ENCODE assay signal across 18 cellular contexts in the genomic region with DNA sequence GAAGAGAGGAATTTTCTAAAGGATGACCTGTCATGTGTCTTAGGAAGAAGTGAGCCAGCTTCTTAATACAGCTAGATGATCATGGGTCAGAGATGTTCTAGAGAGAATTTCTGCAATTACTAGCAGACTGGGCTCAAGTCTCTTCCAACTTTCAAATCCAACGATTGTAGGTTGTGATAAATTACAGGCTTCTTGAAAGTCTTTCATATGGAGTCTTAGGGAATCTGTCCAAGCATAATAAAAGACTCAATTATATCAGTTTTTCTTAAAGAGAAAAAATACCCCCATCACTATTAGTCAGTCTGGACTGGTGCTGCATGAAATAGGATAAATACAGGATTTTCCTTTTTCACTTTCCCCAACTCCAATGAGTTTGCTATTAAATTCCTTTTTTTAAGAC. TPM values are rescaled to one million over a fixed set of nuclear protein-coding genes. Genes with fewer than 3 reads are reported as not detected.
DNase-seq lines count a peak whose midpoint lies in the region; ATAC-seq and TF ChIP-seq lines count a peak whose summit lies in the region.
"Had no signal": no experiment of that assay in that cellular context is flagged by ENCODE, and none has a peak within 500 bp of the region (broad histone marks: within the 10 kb centered on the region; RNA-seq: fewer than 3 reads in every experiment).

No MANE protein-coding gene starts in this region.

- H3K4me1 Mint-ChIP-seq in mesothelial cell of epicardium (peaks cover 18% of the 10 kb centered on the region), type B pancreatic cell (ENCODE audit: unreplicated experiment) (peaks cover 8% of the 10 kb centered on the region)

- no peak for ATAC-seq in HG03139 (IDR thresholded peaks at IDR 0.05; ENCODE audit: unreplicated experiment)
- ATAC-seq: A549, HCT116 had no signal

- H3K4me3 Mint-ChIP-seq in mesothelial cell of epicardium, result no peak overlapping the region
- H3K4me3 Mint-ChIP-seq in type B pancreatic cell, result no peak overlapping the region
- H3K4me3 Mint-ChIP-seq: CD4-positive, alpha-beta T cell; HFFc6 had no signal

- H3K27ac ChIP-seq in brain microvascular endothelial cell, result peak overlapping the region; percentile 61
- H3K27ac ChIP-seq: 22Rv1, A549, C4-2B had no signal

- H3K36me3 Mint-ChIP-seq in mesothelial cell of epicardium (no peaks in the 10 kb centered on the region), type B pancreatic cell (no peaks in the 10 kb centered on the region)

- in situ Hi-C loops in brain microvascular endothelial cell (cut with HindIII; ENCODE audit: low pct_ligation_motif_present, low sequenced_read_pairs), result no loop called here

- no peaks in the 10 kb centered on the region for H3K36me3 ChIP-seq in brain microvascular endothelial cell (replicated peaks)

- H3K27me3 Mint-ChIP-seq in mesothelial cell of epicardium (ENCODE audit: low read depth) (no peaks in the 10 kb centered on the region), type B pancreatic cell (no peaks in the 10 kb centered on the region)
- H3K27me3 Mint-ChIP-seq: CD4-positive, alpha-beta T cell had no signal

- TF ChIP-seq CTCF in brain microvascular endothelial cell (IDR thresholded peaks at IDR 0.05; ENCODE audit: low read depth, low read length, missing control alignments), result no peak
- no peak for TF ChIP-seq CTCF in mesothelial cell of epicardium (IDR thresholded peaks at IDR 0.05; ENCODE audit: unreplicated experiment)
- no peak for TF ChIP-seq CTCF in type B pancreatic cell (conservative IDR thresholded peaks at IDR 0.05)

- DNase-seq in NCI-H2227 treated with DMSO at 0.1 percent for 48 hours (lab: John Stamatoyannopoulos, UW) (peak; percentile 1), NCI-H2227 (lab: John Stamatoyannopoulos, UW; ENCODE audit: unreplicated experiment) (no peak), brain microvascular endothelial cell (no peak), mesothelial cell of epicardium (ENCODE audit: low spot score in 2 of 2, unreplicated experiment in 2 of 2) (no peak), type B pancreatic cell (ENCODE audit: extremely low spot score, unreplicated experiment) (no peak), mesenteric fat pad (ENCODE audit: low spot score) (no peak)
- DNase-seq: AML-193; CD4-positive, alpha-beta T cell; DMS79 treated with DMSO at 0.1 percent for 48 hours; GF-D8; GOT3; H7; HFFc6 had no signal

- no peak overlapping the region for H3K4me3 ChIP-seq in brain microvascular endothelial cell (ENCODE audit: low read depth, low read length)
- H3K4me3 ChIP-seq: A549 had no signal

- no peaks in the 10 kb centered on the region for H3K9me3 Mint-ChIP-seq in mesothelial cell of epicardium
- peaks cover 5% of the 10 kb centered on the region for H3K9me3 Mint-ChIP-seq in type B pancreatic cell
- H3K9me3 Mint-ChIP-seq: CD4-positive, alpha-beta T cell; HFFc6 had no signal

- peak overlapping the region; percentile 68 for H3K27ac Mint-ChIP-seq in mesothelial cell of epicardium
- H3K27ac Mint-ChIP-seq in type B pancreatic cell, result no peak overlapping the region
- H3K27ac Mint-ChIP-seq: CD4-positive, alpha-beta T cell had no signal

- H3K27me3 ChIP-seq in brain microvascular endothelial cell (replicated peaks), result no peaks in the 10 kb centered on the region

RNA-seq across cellular contexts. Expression of a gene that starts 59.1 kb away (rescaled TPM):
- total RNA-seq in mesothelial cell of epicardium (not detected in 3 replicates), type B pancreatic cell (ENCODE audit: low replicate concordance) (not detected in 2 replicates), mesenteric fat pad (not detected)
- total RNA-seq: CD4-positive, alpha-beta T cell; H7; HFFc6 had no signal
